In the genomic region with DNA sequence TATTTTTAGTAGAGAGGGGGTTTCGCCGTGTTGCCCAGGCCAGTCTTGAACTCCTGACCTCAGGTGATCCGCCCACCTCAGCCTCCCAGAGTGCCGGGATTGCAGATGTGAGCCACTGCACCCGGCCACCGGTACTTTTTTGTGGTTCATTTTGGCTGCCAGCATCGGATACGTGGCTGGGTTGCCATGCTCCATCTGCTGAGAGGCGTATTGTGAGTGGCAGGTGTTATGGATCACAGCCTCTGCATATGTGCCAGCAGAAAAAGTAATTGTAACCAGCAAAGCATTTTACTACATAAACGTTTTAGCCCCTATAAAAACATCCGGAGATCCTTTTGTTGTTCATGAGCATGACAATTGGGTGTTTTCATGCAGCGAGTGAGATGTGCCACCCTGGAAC, we compare ENCODE assay signal across 1 cellular context.
TF ChIP-seq lines count a peak whose summit lies in the region.

No MANE protein-coding gene starts in this region.

TF ChIP-seq in GM12878, 131 proteins besides CTCF, POLR2A, EP300 and RAD21 (continues in another document):
- no peak for TF ChIP-seq PAX5 (IDR thresholded peaks at IDR 0.05; ENCODE audit: borderline replicate concordance, low read depth, low read length)
- TF ChIP-seq CHD4 (IDR thresholded peaks at IDR 0.05) = no peak
- peak; percentile 43; the same call in 1 of the 2 replicates for TF ChIP-seq RUNX3 (IDR thresholded peaks at IDR 0.05; ENCODE audit: low read length)
- TF ChIP-seq NFXL1 (IDR thresholded peaks at IDR 0.05; ENCODE audit: borderline replicate concordance) = no peak
- no peak for TF ChIP-seq MEF2A (IDR thresholded peaks at IDR 0.05; ENCODE audit: insufficient read depth, low read depth, low read length)
- TF ChIP-seq HCFC1 (IDR thresholded peaks at IDR 0.05; ENCODE audit: low read length) = no peak
- no peak for TF ChIP-seq NR2C2 (IDR thresholded peaks at IDR 0.05; ENCODE audit: borderline replicate concordance, control insufficient read depth, insufficient read length, low read depth)
- no peak for TF ChIP-seq ETV6 (conservative IDR thresholded peaks at IDR 0.05 in 1 of 2, IDR thresholded peaks at IDR 0.05 in 1 of 2; ENCODE audit: borderline replicate concordance in 1 of 2, low read depth in 1 of 2)
- TF ChIP-seq BRCA1 (IDR thresholded peaks at IDR 0.05; ENCODE audit: low read depth, low read length) = no peak
- TF ChIP-seq SPI1 (IDR thresholded peaks at IDR 0.05; ENCODE audit: borderline replicate concordance, insufficient read depth, low read depth, low read length) = no peak
- no peak for TF ChIP-seq RB1 (IDR thresholded peaks at IDR 0.05; ENCODE audit: borderline replicate concordance)
- no peak for TF ChIP-seq REST (IDR thresholded peaks at IDR 0.05; ENCODE audit: low read depth, low read length)
- no peak for TF ChIP-seq NFIC (IDR thresholded peaks at IDR 0.05; ENCODE audit: low read depth, low read length)
- TF ChIP-seq TCF12 (IDR thresholded peaks at IDR 0.05; ENCODE audit: low read depth, low read length) = 0 out of 2 replicates have a peak, but pooled peaks have one; percentile 27
- no peak for TF ChIP-seq DPF2 (IDR thresholded peaks at IDR 0.05)
- no peak for TF ChIP-seq KDM1A (IDR thresholded peaks at IDR 0.05; ENCODE audit: borderline replicate concordance)
- no peak for TF ChIP-seq SRF (IDR thresholded peaks at IDR 0.05; ENCODE audit: low read depth in 2 of 2, low read length in 2 of 2)
- no peak for TF ChIP-seq CBFB (IDR thresholded peaks at IDR 0.05; ENCODE audit: low read depth)
- TF ChIP-seq NR2F1 (conservative IDR thresholded peaks at IDR 0.05) = peak; percentile 57
- TF ChIP-seq BHLHE40 (IDR thresholded peaks at IDR 0.05; ENCODE audit: borderline replicate concordance in 1 of 2, low read depth in 2 of 2, low read length in 1 of 2) = peak in 1 of 2 experiments; percentile 72; a peak in 2 of 4 replicates
- 0 out of 3 replicates have a peak, but pooled peaks of 1 of the 2 experiments have one; percentile 25 for TF ChIP-seq EGR1 (IDR thresholded peaks at IDR 0.05; ENCODE audit: borderline replicate concordance in 1 of 2, low read depth in 2 of 2, low read length in 2 of 2)
- TF ChIP-seq, protein P1, sequence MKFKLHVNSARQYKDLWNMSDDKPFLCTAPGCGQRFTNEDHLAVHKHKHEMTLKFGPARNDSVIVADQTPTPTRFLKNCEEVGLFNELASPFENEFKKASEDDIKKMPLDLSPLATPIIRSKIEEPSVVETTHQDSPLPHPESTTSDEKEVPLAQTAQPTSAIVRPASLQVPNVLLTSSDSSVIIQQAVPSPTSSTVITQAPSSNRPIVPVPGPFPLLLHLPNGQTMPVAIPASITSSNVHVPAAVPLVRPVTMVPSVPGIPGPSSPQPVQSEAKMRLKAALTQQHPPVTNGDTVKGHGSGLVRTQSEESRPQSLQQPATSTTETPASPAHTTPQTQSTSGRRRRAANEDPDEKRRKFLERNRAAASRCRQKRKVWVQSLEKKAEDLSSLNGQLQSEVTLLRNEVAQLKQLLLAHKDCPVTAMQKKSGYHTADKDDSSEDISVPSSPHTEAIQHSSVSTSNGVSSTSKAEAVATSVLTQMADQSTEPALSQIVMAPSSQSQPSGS (IDR thresholded peaks at IDR 0.05; ENCODE audit: low read length) = no peak
- TF ChIP-seq SIN3A (IDR thresholded peaks at IDR 0.05; ENCODE audit: low read depth, low read length) = no peak
- TF ChIP-seq RAD51 (IDR thresholded peaks at IDR 0.05) = no peak
- TF ChIP-seq MYB (IDR thresholded peaks at IDR 0.05; ENCODE audit: borderline replicate concordance, low read depth, low read length) = no peak
- no peak for TF ChIP-seq SIX5 (IDR thresholded peaks at IDR 0.05; ENCODE audit: low read depth, low read length, severe bottlenecking)
- TF ChIP-seq ZNF622 (IDR thresholded peaks at IDR 0.05) = no peak
- no peak for TF ChIP-seq SUPT20H (IDR thresholded peaks at IDR 0.05; ENCODE audit: borderline replicate concordance, control insufficient read depth, low read depth, low read length)
- TF ChIP-seq TCF3 (IDR thresholded peaks at IDR 0.05; ENCODE audit: borderline replicate concordance, insufficient read depth, low read depth, low read length) = peak; percentile 38; the same call in 1 of the 2 replicates
- TF ChIP-seq ZBTB40 (IDR thresholded peaks at IDR 0.05; ENCODE audit: borderline replicate concordance) = no peak
- TF ChIP-seq HDAC6 (IDR thresholded peaks at IDR 0.05; ENCODE audit: unreplicated experiment) = no peak
- no peak for TF ChIP-seq JUND (IDR thresholded peaks at IDR 0.05; ENCODE audit: low read depth, low read length)
- no peak for TF ChIP-seq IKZF1 (conservative IDR thresholded peaks at IDR 0.05)
- TF ChIP-seq BMI1 (IDR thresholded peaks at IDR 0.05; ENCODE audit: borderline replicate concordance) = no peak
- TF ChIP-seq PKNOX1 (IDR thresholded peaks at IDR 0.05) = peak; percentile 83
- TF ChIP-seq NFYA (IDR thresholded peaks at IDR 0.05; ENCODE audit: borderline replicate concordance, low read depth, low read length) = no peak
- no peak for TF ChIP-seq HDAC2 (IDR thresholded peaks at IDR 0.05)
- TF ChIP-seq WRNIP1 (IDR thresholded peaks at IDR 0.05; ENCODE audit: borderline replicate concordance, low read depth, low read length) = no peak
- no peak for TF ChIP-seq IRF5 (IDR thresholded peaks at IDR 0.05; ENCODE audit: borderline replicate concordance)
- TF ChIP-seq, protein P2, sequence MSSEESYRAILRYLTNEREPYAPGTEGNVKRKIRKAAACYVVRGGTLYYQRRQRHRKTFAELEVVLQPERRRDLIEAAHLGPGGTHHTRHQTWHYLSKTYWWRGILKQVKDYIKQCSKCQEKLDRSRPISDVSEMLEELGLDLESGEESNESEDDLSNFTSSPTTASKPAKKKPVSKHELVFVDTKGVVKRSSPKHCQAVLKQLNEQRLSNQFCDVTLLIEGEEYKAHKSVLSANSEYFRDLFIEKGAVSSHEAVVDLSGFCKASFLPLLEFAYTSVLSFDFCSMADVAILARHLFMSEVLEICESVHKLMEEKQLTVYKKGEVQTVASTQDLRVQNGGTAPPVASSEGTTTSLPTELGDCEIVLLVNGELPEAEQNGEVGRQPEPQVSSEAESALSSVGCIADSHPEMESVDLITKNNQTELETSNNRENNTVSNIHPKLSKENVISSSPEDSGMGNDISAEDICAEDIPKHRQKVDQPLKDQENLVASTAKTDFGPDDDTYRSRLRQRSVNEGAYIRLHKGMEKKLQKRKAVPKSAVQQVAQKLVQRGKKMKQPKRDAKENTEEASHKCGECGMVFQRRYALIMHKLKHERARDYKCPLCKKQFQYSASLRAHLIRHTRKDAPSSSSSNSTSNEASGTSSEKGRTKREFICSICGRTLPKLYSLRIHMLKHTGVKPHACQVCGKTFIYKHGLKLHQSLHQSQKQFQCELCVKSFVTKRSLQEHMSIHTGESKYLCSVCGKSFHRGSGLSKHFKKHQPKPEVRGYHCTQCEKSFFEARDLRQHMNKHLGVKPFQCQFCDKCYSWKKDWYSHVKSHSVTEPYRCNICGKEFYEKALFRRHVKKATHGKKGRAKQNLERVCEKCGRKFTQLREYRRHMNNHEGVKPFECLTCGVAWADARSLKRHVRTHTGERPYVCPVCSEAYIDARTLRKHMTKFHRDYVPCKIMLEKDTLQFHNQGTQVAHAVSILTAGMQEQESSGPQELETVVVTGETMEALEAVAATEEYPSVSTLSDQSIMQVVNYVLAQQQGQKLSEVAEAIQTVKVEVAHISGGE (CRISPR knock-in tag; IDR thresholded peaks at IDR 0.05) = no peak
- TF ChIP-seq GATAD2B (conservative IDR thresholded peaks at IDR 0.05; ENCODE audit: low read depth) = no peak
- TF ChIP-seq E2F8 (IDR thresholded peaks at IDR 0.05; ENCODE audit: low read depth, partially characterized antibody) = no peak
- TF ChIP-seq, protein P3, sequence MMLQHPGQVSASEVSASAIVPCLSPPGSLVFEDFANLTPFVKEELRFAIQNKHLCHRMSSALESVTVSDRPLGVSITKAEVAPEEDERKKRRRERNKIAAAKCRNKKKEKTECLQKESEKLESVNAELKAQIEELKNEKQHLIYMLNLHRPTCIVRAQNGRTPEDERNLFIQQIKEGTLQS (IDR thresholded peaks at IDR 0.05; ENCODE audit: borderline replicate concordance, extremely low read depth, low read depth, low read length) = no peak
